In genomic region chr1:204142032-204142974, GRCh38 we compare ENCODE assay signal across 30 cellular contexts. TPM values are rescaled to one million over a fixed set of nuclear protein-coding genes. Genes with fewer than 3 reads are reported as not detected.
A peak's percentile ranks its signal among the peaks of the same experiment; 100 is the strongest.
DNase-seq lines count a peak whose midpoint lies in the region; ATAC-seq, FAIRE-seq and TF ChIP-seq lines count a peak whose summit lies in the region.
"Had no signal": no experiment of that assay in that cellular context is flagged by ENCODE, and none has a peak within 500 bp of the region (broad histone marks: within the 10 kb centered on the region; RNA-seq: fewer than 3 reads in every experiment).

No MANE protein-coding gene starts in this region.

- WGBS in smooth muscle cell (ENCODE audit: low lambda C conversion rate), result 76% methylated on average over 5 of the region's 5 CpGs

- H3K36me3 ChIP-seq in bronchial epithelial cell (ENCODE audit: control insufficient read depth, insufficient read depth, low read length) (peaks cover 10% of the 10 kb centered on the region), smooth muscle cell (ENCODE audit: low read depth) (no peaks in the 10 kb centered on the region)
- H3K36me3 ChIP-seq: left lung had no signal

- no peak overlapping the region for H3K27ac ChIP-seq in smooth muscle cell (ENCODE audit: low read depth)
- H3K27ac ChIP-seq: esophagus muscularis mucosa, left lung, parathyroid adenoma, thoracic aorta had no signal

- TF ChIP-seq CTCF in bronchial epithelial cell (IDR thresholded peaks at IDR 0.05; ENCODE audit: insufficient read depth, low read length, severe bottlenecking), result no peak
- TF ChIP-seq CTCF in progenitor cell of endocrine pancreas (IDR thresholded peaks at IDR 0.05; ENCODE audit: unreplicated experiment), result peak; percentile 33
- TF ChIP-seq CTCF in smooth muscle cell (IDR thresholded peaks at IDR 0.05; ENCODE audit: borderline replicate concordance, insufficient read depth, poor library complexity, severe bottlenecking), result no peak

- H3K9me3 ChIP-seq in smooth muscle cell (replicated peaks; ENCODE audit: low read depth), result no peaks in the 10 kb centered on the region
- H3K9me3 ChIP-seq: esophagus muscularis mucosa, left lung, thoracic aorta had no signal

- H3K4me2 ChIP-seq in smooth muscle cell, result no peak overlapping the region

- H3K9me3 Mint-ChIP-seq in activated T-cell treated with anti-CD3 and anti-CD28 coated beads, Interleukin-2, amount 50 U/mL, for 72 hours, result no peaks in the 10 kb centered on the region
- H3K9me3 Mint-ChIP-seq in progenitor cell of endocrine pancreas (ENCODE audit: low read depth), result no peaks in the 10 kb centered on the region
- H3K9me3 Mint-ChIP-seq: CD4-positive, alpha-beta T cell; dendritic cell treated with granulocyte-macrophage colony-stimulating factor and Interleukin-4, amounts not matched to agents 40 ng/mL and 50 ng/mL, for 4 days; neural crest cell; stimulated activated naive CD8-positive, alpha-beta T cell treated with anti-CD3 and anti-CD28 coated beads, Interleukin-15, Interleukin-2, amounts not matched to agents 100 ng/mL and 50 ng/mL, for 24 hours; T-helper 2 cell treated with Interferon-gamma antibody and Interleukin-4, amounts not matched to agents 5 μg/mL and 100 μg/mL, for 36 hours had no signal

- no peaks in the 10 kb centered on the region for H3F3A ChIP-seq in smooth muscle cell (ENCODE audit: low read depth)

- DNase-seq in activated T-cell treated with anti-CD3 and anti-CD28 coated beads, Interleukin-2, amount 50 U/mL, for 72 hours, result peak in 1 of 2 donors; percentile 7
- no peak for DNase-seq in activated T-cell treated with anti-CD3 and anti-CD28 coated beads, Interleukin-2, amount 50 U/mL, for 1 hour
- DNase-seq in bronchial epithelial cell (ENCODE audit: low read depth), result no peak
- DNase-seq in progenitor cell of endocrine pancreas (ENCODE audit: low spot score, unreplicated experiment), result no peak
- DNase-seq in smooth muscle cell (lab: John Stamatoyannopoulos, UW; ENCODE audit: unreplicated experiment), result no peak
- DNase-seq in AG08395 (ENCODE audit: low spot score), result no peak
- DNase-seq: activated CD8-positive, alpha-beta memory T cell treated with anti-CD3 and anti-CD28 coated beads for 24 hours; activated effector memory CD4-positive, alpha-beta T cell treated with anti-CD3 and anti-CD28 coated beads, Interleukin-2, amount 50 U/mL, for 16 hours; activated T-cell treated with anti-CD3 and anti-CD28 coated beads for 4 hours; AML-193; CD4-positive, alpha-beta T cell; foreskin fibroblast; left lung; mesenchymal stem cell; NCI-H146; NCI-H345; SHP77; small intestine had no signal

- H3K27me3 ChIP-seq in bronchial epithelial cell (ENCODE audit: control insufficient read depth, insufficient read depth, low read length), result no peaks in the 10 kb centered on the region
- H3K27me3 ChIP-seq in smooth muscle cell (ENCODE audit: low read depth), result no peaks in the 10 kb centered on the region
- H3K27me3 ChIP-seq: left lung had no signal

- H3K9ac ChIP-seq in smooth muscle cell (ENCODE audit: low read depth), result no peak overlapping the region
- H3K9ac ChIP-seq: parathyroid adenoma had no signal

- peak; percentile 82 for FAIRE-seq in bronchial epithelial cell (lab: Jason Lieb, UNC)
- FAIRE-seq: A204.1, islet of Langerhans, small intestine had no signal

- H2AFZ ChIP-seq in smooth muscle cell (ENCODE audit: low read depth), result no peak overlapping the region
- H2AFZ ChIP-seq: parathyroid adenoma had no signal

- peak; percentile 75 to 78 for ATAC-seq in activated T-cell treated with anti-CD3 and anti-CD28 coated beads, Interleukin-2, amount 50 U/mL, for 72 hours (replicated peaks in 1 of 2)
- ATAC-seq: left lung, Panc1 had no signal

- no peaks in the 10 kb centered on the region for H3K79me2 ChIP-seq in smooth muscle cell (ENCODE audit: low read depth)
- H3K79me2 ChIP-seq: parathyroid adenoma had no signal

- H3K4me3 ChIP-seq in bronchial epithelial cell (ENCODE audit: low read depth, low read length) (no peak overlapping the region), smooth muscle cell (no peak overlapping the region)
- H3K4me3 ChIP-seq: esophagus muscularis mucosa, left lung, thoracic aorta had no signal

- no peaks in the 10 kb centered on the region for H4K20me1 ChIP-seq in smooth muscle cell (ENCODE audit: low read depth)

- no peaks in the 10 kb centered on the region for H3K4me1 ChIP-seq in smooth muscle cell (ENCODE audit: low read depth)
- H3K4me1 ChIP-seq: esophagus muscularis mucosa, left lung, parathyroid adenoma had no signal

- no peak overlapping the region for H3K4me3 Mint-ChIP-seq in activated T-cell treated with anti-CD3 and anti-CD28 coated beads, Interleukin-2, amount 50 U/mL, for 72 hours
- H3K4me3 Mint-ChIP-seq in progenitor cell of endocrine pancreas (ENCODE audit: low read depth), result peak overlapping the region; percentile 8
- H3K4me3 Mint-ChIP-seq: CD4-positive, alpha-beta T cell; dendritic cell treated with granulocyte-macrophage colony-stimulating factor and Interleukin-4, amounts not matched to agents 40 ng/mL and 50 ng/mL, for 4 days; neural crest cell; stimulated activated naive CD8-positive, alpha-beta T cell treated with anti-CD3 and anti-CD28 coated beads, Interleukin-15, Interleukin-2, amounts not matched to agents 100 ng/mL and 50 ng/mL, for 24 hours; T-helper 2 cell treated with Interferon-gamma antibody and Interleukin-4, amounts not matched to agents 5 μg/mL and 100 μg/mL, for 36 hours had no signal

- no peaks in the 10 kb centered on the region for H3K27me3 Mint-ChIP-seq in activated T-cell treated with anti-CD3 and anti-CD28 coated beads, Interleukin-2, amount 50 U/mL, for 72 hours (ENCODE audit: low read depth)
- H3K27me3 Mint-ChIP-seq in progenitor cell of endocrine pancreas, result no peaks in the 10 kb centered on the region
- H3K27me3 Mint-ChIP-seq: CD4-positive, alpha-beta T cell had no signal

- H3K27ac Mint-ChIP-seq in activated T-cell treated with anti-CD3 and anti-CD28 coated beads, Interleukin-2, amount 50 U/mL, for 72 hours, result no peak overlapping the region
- peak overlapping the region; percentile 74 for H3K27ac Mint-ChIP-seq in progenitor cell of endocrine pancreas
- H3K27ac Mint-ChIP-seq: CD4-positive, alpha-beta T cell; dendritic cell treated with granulocyte-macrophage colony-stimulating factor and Interleukin-4, amounts not matched to agents 40 ng/mL and 50 ng/mL, for 4 days; stimulated activated naive CD8-positive, alpha-beta T cell treated with anti-CD3 and anti-CD28 coated beads, Interleukin-15, Interleukin-2, amounts not matched to agents 100 ng/mL and 50 ng/mL, for 24 hours; T-helper 2 cell treated with Interferon-gamma antibody and Interleukin-4, amounts not matched to agents 5 μg/mL and 100 μg/mL, for 36 hours had no signal

- H3K36me3 Mint-ChIP-seq in activated T-cell treated with anti-CD3 and anti-CD28 coated beads, Interleukin-2, amount 50 U/mL, for 72 hours (ENCODE audit: insufficient read depth in 2 of 2), result no peaks in the 10 kb centered on the region
- peaks cover 12% of the 10 kb centered on the region for H3K36me3 Mint-ChIP-seq in progenitor cell of endocrine pancreas (ENCODE audit: insufficient read depth)

- H3K4me1 Mint-ChIP-seq in activated T-cell treated with anti-CD3 and anti-CD28 coated beads, Interleukin-2, amount 50 U/mL, for 72 hours (ENCODE audit: low read depth), result peaks cover 10% of the 10 kb centered on the region
- H3K4me1 Mint-ChIP-seq in progenitor cell of endocrine pancreas (ENCODE audit: low read depth), result peaks cover 24% of the 10 kb centered on the region

RNA-seq across cellular contexts. Expression of gene ETNK2, which starts 9.5 kb away (rescaled TPM):
- total RNA-seq in activated T-cell treated with anti-CD3 and anti-CD28 coated beads, Interleukin-2, amount 50 U/mL, for 72 hours, result 1 to 10 TPM; 1.7 TPM
- 58.7 and 70.4 TPM in 2 replicates for total RNA-seq in bronchial epithelial cell
- 22.6 and 24.5 TPM in 2 replicates for total RNA-seq in progenitor cell of endocrine pancreas
- 3.7 and 21.4 TPM in 2 replicates for total RNA-seq in smooth muscle cell
- polyA plus RNA-seq in smooth muscle cell, result 8.9 and 17.3 TPM in 2 replicates

RNA-seq across cellular contexts. Expression of gene REN, which starts 23.8 kb away (rescaled TPM):
- not detected for total RNA-seq in activated T-cell treated with anti-CD3 and anti-CD28 coated beads, Interleukin-2, amount 50 U/mL, for 72 hours
- 0.26 TPM in 2 replicates for total RNA-seq in bronchial epithelial cell
- total RNA-seq in progenitor cell of endocrine pancreas, result not detected in 2 replicates
- total RNA-seq in smooth muscle cell, result not detected in 2 replicates
- polyA plus RNA-seq in smooth muscle cell, result not detected in 2 replicates
- total RNA-seq: CD4-positive, alpha-beta T cell; Daoy; esophagus muscularis mucosa; neural crest cell; thoracic aorta had no signal

RNA-seq across cellular contexts. Expression of gene KISS1, which starts 54.0 kb away (rescaled TPM):
- not detected for total RNA-seq in activated T-cell treated with anti-CD3 and anti-CD28 coated beads, Interleukin-2, amount 50 U/mL, for 72 hours
- total RNA-seq in bronchial epithelial cell (not detected in 2 replicates), progenitor cell of endocrine pancreas (not detected in 2 replicates), smooth muscle cell (0.72 TPM in 1 of 2 replicates, not detected in the other)
- 1.2 and 1.4 TPM in 2 replicates for polyA plus RNA-seq in smooth muscle cell
- total RNA-seq: CD4-positive, alpha-beta T cell; esophagus muscularis mucosa; neural crest cell; thoracic aorta; urinary bladder had no signal
